Comparison of ENCODE assay signal across 8 cellular contexts in genomic region chr7:99375070-99375807, GRCh38. TPM values are rescaled to one million over a fixed set of nuclear protein-coding genes. Genes with fewer than 3 reads are reported as not detected.
DNase-seq lines count a peak whose midpoint lies in the region; ATAC-seq and TF ChIP-seq lines count a peak whose summit lies in the region.

No MANE protein-coding gene starts in this region.

- H3K27ac ChIP-seq in CD4-positive, alpha-beta T cell (ENCODE audit: low read depth, low read length): peak overlapping the region; percentile 94
- H3K27ac ChIP-seq in SJCRH30: peak overlapping the region; percentile 25; the same call in 1 of the 2 replicates
- peak overlapping the region; percentile 92 for H3K27ac ChIP-seq in neutrophil
- H3K27ac ChIP-seq in upper lobe of left lung: peak overlapping the region; percentile 93 to 98 (median 96)

- H3K9me3 Mint-ChIP-seq in CD4-positive, alpha-beta T cell: no peaks in the 10 kb centered on the region
- H3K9me3 Mint-ChIP-seq in activated naive CD4-positive, alpha-beta T cell treated with anti-CD3 and anti-CD28 coated beads for 36 hours: no peaks in the 10 kb centered on the region

- peak overlapping the region; percentile 93 for H3K4me3 Mint-ChIP-seq in CD4-positive, alpha-beta T cell
- peak overlapping the region; percentile 79 for H3K4me3 Mint-ChIP-seq in activated naive CD4-positive, alpha-beta T cell treated with anti-CD3 and anti-CD28 coated beads for 36 hours

- peak in 1 of 4 donors; percentile 51 for TF ChIP-seq EP300 in upper lobe of left lung (IDR thresholded peaks at IDR 0.05)

- no peak for TF ChIP-seq CTCF in CD4-positive, alpha-beta T cell (IDR thresholded peaks at IDR 0.05)
- TF ChIP-seq CTCF in neutrophil (IDR thresholded peaks at IDR 0.05): peak; percentile 32
- TF ChIP-seq CTCF in upper lobe of left lung (IDR thresholded peaks at IDR 0.05): peak in 1 of 6 experiments; percentile 13

- peak; percentile 20 for ATAC-seq in CD4-positive, alpha-beta T cell (ENCODE audit: poor library complexity)
- ATAC-seq in GM19328 (IDR thresholded peaks at IDR 0.05; ENCODE audit: unreplicated experiment): peak; percentile 35
- peak; percentile 37 for ATAC-seq in HG03469 (IDR thresholded peaks at IDR 0.05; ENCODE audit: unreplicated experiment)
- ATAC-seq in upper lobe of left lung (ENCODE audit: low FRiP score in 2 of 2): peak; percentile 83 to 85

- no peaks in the 10 kb centered on the region for H3K27me3 ChIP-seq in CD4-positive, alpha-beta T cell (ENCODE audit: control insufficient read depth, insufficient read depth, low read length)
- H3K27me3 ChIP-seq in SJCRH30 (no peaks in the 10 kb centered on the region), neutrophil (no peaks in the 10 kb centered on the region), upper lobe of left lung (no peaks in the 10 kb centered on the region)

- H3K36me3 Mint-ChIP-seq in CD4-positive, alpha-beta T cell (ENCODE audit: low read depth): peaks cover 34% of the 10 kb centered on the region
- peaks cover 17% of the 10 kb centered on the region for H3K36me3 Mint-ChIP-seq in activated naive CD4-positive, alpha-beta T cell treated with anti-CD3 and anti-CD28 coated beads for 36 hours (ENCODE audit: low read depth)

- POLR2A ChIA-PET in CD4-positive, alpha-beta T cell (lab: Charles Lee): interaction anchor here (0.6 to 4.8 kb wide), 11 partner anchors 10 to 1273 kb away, joined by 3 to 37 read pairs (median 3); partner anchors contain the start of genes AP4M1, BUD31, FAM200A and MCM7

- peak in 2 of 4 donors; percentile 60 to 69 for TF ChIP-seq POLR2A in upper lobe of left lung (IDR thresholded peaks at IDR 0.05)

- H3K9me3 ChIP-seq in CD4-positive, alpha-beta T cell (ENCODE audit: control insufficient read depth, low read length): no peaks in the 10 kb centered on the region
- H3K9me3 ChIP-seq in SJCRH30 (replicated peaks) (no peaks in the 10 kb centered on the region), neutrophil (no peaks in the 10 kb centered on the region), upper lobe of left lung (no peaks in the 10 kb centered on the region)

- peak overlapping the region; percentile 95 for H3K27ac Mint-ChIP-seq in CD4-positive, alpha-beta T cell
- peak overlapping the region; percentile 87 for H3K27ac Mint-ChIP-seq in activated naive CD4-positive, alpha-beta T cell treated with anti-CD3 and anti-CD28 coated beads for 36 hours

- no peaks in the 10 kb centered on the region for H3K27me3 Mint-ChIP-seq in CD4-positive, alpha-beta T cell
- no peaks in the 10 kb centered on the region for H3K27me3 Mint-ChIP-seq in activated naive CD4-positive, alpha-beta T cell treated with anti-CD3 and anti-CD28 coated beads for 36 hours (ENCODE audit: low read depth)

- intact Hi-C loops in CD4-positive, alpha-beta T cell (cut with DNase I, micrococcal nuclease): loop anchor here in 1 of 2 experiments (2.0 kb wide), 1 partner anchor 18 kb away; no protein-coding TSS in a partner anchor
- intact Hi-C loops in activated naive CD4-positive, alpha-beta T cell treated with anti-CD3 and anti-CD28 coated beads for 36 hours (cut with micrococcal nuclease): loop anchor here (1.0 to 5.0 kb wide), 3 partner anchors 18 to 333 kb away; partner anchors contain the start of genes BUD31 and PDAP1

- 8 to 33% methylated on average over 4 to 18 of the region's 58 CpGs for WGBS in upper lobe of left lung, 2 donors

- H3K36me3 ChIP-seq in SJCRH30 (no peaks in the 10 kb centered on the region; the same call in 1 of the 2 replicates), neutrophil (peaks cover 22% of the 10 kb centered on the region), upper lobe of left lung (peaks cover 0 to 22% (median 16%) of the 10 kb centered on the region in 4 donors)

- peaks cover 36% of the 10 kb centered on the region for H3K4me1 Mint-ChIP-seq in CD4-positive, alpha-beta T cell (ENCODE audit: low read depth)
- peaks cover 31% of the 10 kb centered on the region for H3K4me1 Mint-ChIP-seq in activated naive CD4-positive, alpha-beta T cell treated with anti-CD3 and anti-CD28 coated beads for 36 hours (ENCODE audit: low read depth)

- H3K4me1 ChIP-seq in SJCRH30 (no peaks in the 10 kb centered on the region), neutrophil (ENCODE audit: control insufficient read depth in 1 of 2, insufficient read depth in 1 of 2, low read depth in 1 of 2, low read length in 1 of 2) (peaks cover 55 to 57% of the 10 kb centered on the region in 2 experiments), upper lobe of left lung (peaks cover 45 to 71% (median 51%) of the 10 kb centered on the region in 4 donors)

- H3K4me3 ChIP-seq in SJCRH30 (peak overlapping the region; percentile 91), neutrophil (ENCODE audit: low read depth in 1 of 2, low read length in 1 of 2) (peak overlapping the region; percentile 82 to 100), upper lobe of left lung (peak overlapping the region; percentile 76 to 99 (median 88))

- DNase-seq in CD4-positive, alpha-beta T cell: peak in 9 of 10 experiments; percentile 47 to 69 (median 54)
- DNase-seq in SJCRH30 (peak; percentile 76 to 81), germinal center (ENCODE audit: low spot score) (peak; percentile 82), upper lobe of left lung (peak; percentile 90 to 96)
- DNase-seq in activated naive CD4-positive, alpha-beta T cell treated with anti-CD3 and anti-CD28 coated beads for 36 hours: peak; percentile 83

- CTCF ChIA-PET in CD4-positive, alpha-beta T cell (lab: Charles Lee): interaction anchor here (0.7 to 2.2 kb wide), 3 partner anchors 9 to 32 kb away, joined by 3 to 7 read pairs (median 5); partner anchors contain the start of genes BUD31 and PDAP1
- CTCF ChIA-PET in activated naive CD4-positive, alpha-beta T cell treated with anti-CD3 and anti-CD28 coated beads for 36 hours (lab: Charles Lee): no interaction called here

RNA-seq across cellular contexts. Expression of gene ARPC1B, which starts 0.7 kb away (rescaled TPM):
- total RNA-seq in CD4-positive, alpha-beta T cell: 10 to 100 TPM; 58.8 to 66.6 TPM
- 40.9 and 42.2 TPM in 2 replicates for total RNA-seq in SJCRH30 (2014; rRNA removed; shearing (Covaris generic))
- total RNA-seq in activated naive CD4-positive, alpha-beta T cell treated with anti-CD3 and anti-CD28 coated beads for 36 hours: 100 to 1,000 TPM; 334 to 345 TPM
- total RNA-seq in upper lobe of left lung: 100 to 1,000 TPM; 186 to 387 (median 304) TPM

RNA-seq across cellular contexts. Expression of gene PDAP1, which starts 33.2 kb away (rescaled TPM):
- 10 to 100 TPM; 35.0 to 38.0 TPM for total RNA-seq in CD4-positive, alpha-beta T cell
- total RNA-seq in SJCRH30 (2014; rRNA removed; shearing (Covaris generic)): 72.8 and 76.8 TPM in 2 replicates
- 100 to 1,000 TPM; 169 to 194 TPM for total RNA-seq in activated naive CD4-positive, alpha-beta T cell treated with anti-CD3 and anti-CD28 coated beads for 36 hours
- total RNA-seq in upper lobe of left lung: 10 to 100 TPM; 31.4 to 76.0 (median 67.4) TPM

RNA-seq across cellular contexts. Expression of gene BUD31, which starts 33.5 kb away (rescaled TPM):
- 100 to 1,000 TPM; 147 to 153 TPM for total RNA-seq in CD4-positive, alpha-beta T cell
- 132 and 136 TPM in 2 replicates for total RNA-seq in SJCRH30 (2014; rRNA removed; shearing (Covaris generic))
- total RNA-seq in activated naive CD4-positive, alpha-beta T cell treated with anti-CD3 and anti-CD28 coated beads for 36 hours: 100 to 1,000 TPM; 160 to 176 TPM
- 10 to 100 TPM; 48.8 to 85.7 (median 63.8) TPM for total RNA-seq in upper lobe of left lung

RNA-seq across cellular contexts. Expression of gene ARPC1A, which starts 49.5 kb away (rescaled TPM):
- total RNA-seq in CD4-positive, alpha-beta T cell: 10 to 100 TPM; 25.3 to 30.4 TPM
- total RNA-seq in SJCRH30 (2014; rRNA removed; shearing (Covaris generic)): 130 and 132 TPM in 2 replicates
- 10 to 100 TPM; 41.5 to 47.7 TPM for total RNA-seq in activated naive CD4-positive, alpha-beta T cell treated with anti-CD3 and anti-CD28 coated beads for 36 hours
- total RNA-seq in upper lobe of left lung: 100 to 1,000 TPM in 5 of 6 donors, 10 to 100 TPM in 1; 81.7 to 129 (median 122) TPM

Comparison
In these comparisons a context has a peak if more than half of its experiments do, and no peak if none do; other contexts are left out.
1. Peak in every context shown above with its lines: DNase-seq, ATAC-seq, H3K4me3 ChIP-seq and H3K27ac ChIP-seq.
2. ATAC-seq: peak in every context shown above with its lines; median percentile 84 in upper lobe of left lung; 37 in HG03469; 35 in GM19328; 20 in CD4-positive, alpha-beta T cell.
3. H3K27ac ChIP-seq: peak in every context shown above with its lines; median percentile 96 in upper lobe of left lung; 94 in CD4-positive, alpha-beta T cell; 92 in neutrophil; 25 in SJCRH30.